ENCODE assay signal across 19 cellular contexts in genomic region chr5:132758406-132758805, GRCh38. TPM values are rescaled to one million over a fixed set of nuclear protein-coding genes. Genes with fewer than 3 reads are reported as not detected.
"Had no signal": no experiment of that assay in that cellular context is flagged by ENCODE, and none has a peak within 500 bp of the region (broad histone marks: within the 10 kb centered on the region; RNA-seq: fewer than 3 reads in every experiment).

No MANE protein-coding gene starts in this region.

- H3K9me3 ChIP-seq: heart left ventricle, pancreas, upper lobe of right lung had no signal

- FAIRE-seq: colon, islet of Langerhans, pancreas had no signal

- H3K4me1 ChIP-seq: pancreas, upper lobe of right lung had no signal

- H3K27ac Mint-ChIP-seq: dendritic cell treated with granulocyte-macrophage colony-stimulating factor and Interleukin-4, amounts not matched to agents 40 ng/mL and 50 ng/mL, for 4 days; natural killer cell treated with Interleukin-12 subunit alpha and Interleukin-12 subunit beta and Interleukin-15 and Interleukin-18, amount 100 ng/mL, for 72 hours had no signal

- H3K36me3 ChIP-seq: neural progenitor cell had no signal

- H3K36me3 Mint-ChIP-seq: natural killer cell treated with Interleukin-12 subunit alpha and Interleukin-12 subunit beta and Interleukin-15 and Interleukin-18, amount 100 ng/mL, for 72 hours had no signal

- DNase-seq: cerebellar nuclear complex; foreskin melanocyte; heart left ventricle; hypothalamus; kidney glomerular epithelial cell; nucleus accumbens; pancreas; right cardiac atrium; stimulated activated CD4-positive, alpha-beta T cell treated with anti-CD3 and anti-CD28 coated beads, Interleukin-2, amount 100 ng/mL, for 48 hours; stimulated activated naive CD4-positive, alpha-beta T cell treated with Interleukin-2 at 50 U/mL for 16 hours; upper lobe of right lung had no signal

- H3K27me3 ChIP-seq: heart left ventricle, neural progenitor cell, pancreas, upper lobe of right lung had no signal

- H3K4me3 Mint-ChIP-seq: dendritic cell treated with granulocyte-macrophage colony-stimulating factor and Interleukin-4, amounts not matched to agents 40 ng/mL and 50 ng/mL, for 4 days; natural killer cell treated with Interleukin-12 subunit alpha and Interleukin-12 subunit beta and Interleukin-15 and Interleukin-18, amount 100 ng/mL, for 72 hours; neural progenitor cell had no signal

- H3K27me3 Mint-ChIP-seq: dendritic cell treated with granulocyte-macrophage colony-stimulating factor and Interleukin-4, amounts not matched to agents 40 ng/mL and 50 ng/mL, for 4 days; progenitor cell of endocrine pancreas had no signal

- H3K4me3 ChIP-seq: heart left ventricle, neural progenitor cell, pancreas, smooth muscle cell, upper lobe of right lung had no signal

- H3K9me3 Mint-ChIP-seq: dendritic cell treated with granulocyte-macrophage colony-stimulating factor and Interleukin-4, amounts not matched to agents 40 ng/mL and 50 ng/mL, for 4 days; natural killer cell treated with Interleukin-12 subunit alpha and Interleukin-12 subunit beta and Interleukin-15 and Interleukin-18, amount 100 ng/mL, for 72 hours; neural progenitor cell had no signal

- H3K27ac ChIP-seq: heart left ventricle, neural progenitor cell, pancreas, upper lobe of right lung had no signal

- ATAC-seq: heart left ventricle; left lobe of liver; natural killer cell treated with Interleukin-12 subunit alpha and Interleukin-12 subunit beta and Interleukin-15 and Interleukin-18, amount 100 ng/mL, for 72 hours; right cardiac atrium; upper lobe of right lung had no signal

RNA-seq across cellular contexts. Expression of gene CCNI2, which starts 11.2 kb away (rescaled TPM):
- total RNA-seq: left lobe of liver had no signal

RNA-seq across cellular contexts. Expression of gene SOWAHA, which starts 54.7 kb away (rescaled TPM):
- total RNA-seq: natural killer cell treated with Interleukin-12 subunit alpha and Interleukin-12 subunit beta and Interleukin-15 and Interleukin-18, amount 100 ng/mL, for 72 hours; upper lobe of right lung had no signal
